In the genomic region with DNA sequence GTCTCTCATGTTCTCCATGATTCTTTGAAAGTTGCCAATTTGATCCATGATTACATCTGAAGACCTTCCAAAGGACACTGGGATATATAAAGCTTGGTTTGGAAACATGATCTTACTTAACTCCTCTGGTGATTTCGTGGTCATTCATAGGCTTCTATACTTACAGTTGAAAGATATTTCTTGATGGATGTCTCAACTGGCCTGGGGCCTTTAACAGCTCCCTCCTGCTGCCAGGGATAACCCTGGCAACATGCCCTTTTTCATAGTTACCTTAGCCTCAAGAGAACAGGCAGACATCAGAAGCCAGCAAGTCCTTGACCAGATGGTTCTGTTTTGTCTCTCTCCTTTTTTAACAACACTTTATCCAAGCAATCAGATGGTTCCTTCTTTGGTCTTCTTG, we compare ENCODE assay signal across 30 cellular contexts.
"Had no signal": no experiment of that assay in that cellular context is flagged by ENCODE, and none has a peak within 500 bp of the region (broad histone marks: within the 10 kb centered on the region; RNA-seq: fewer than 3 reads in every experiment).

No MANE protein-coding gene starts in this region.

- H3K4me3 Mint-ChIP-seq: activated CD4-positive, alpha-beta memory T cell treated with anti-CD3 and anti-CD28 coated beads for 36 hours; activated CD4-positive, alpha-beta T cell treated with anti-CD3 and anti-CD28 coated beads for 36 hours; activated CD4-positive, alpha-beta T cell treated with anti-CD3 and anti-CD28 coated beads, Interleukin-2, amount 10 ng/mL, durations not matched to agents 7 days and 5 days; activated naive CD4-positive, alpha-beta T cell treated with anti-CD3 and anti-CD28 coated beads for 36 hours; activated T-cell treated with anti-CD3 and anti-CD28 coated beads, Interleukin-2, amount 50 U/mL, for 4 hours; activated T-helper 1 cell treated with anti-CD3 and anti-CD28 coated beads, Interleukin-12 subunit alpha, Interleukin-12 subunit beta, Interleukin-2, Interleukin-4 antibody, amounts not matched to agents 30 ng/mL and 10 ng/mL and 1 ng/mL, durations not matched to agents 14 hours and 24 hours and 36 hours had no signal

- ATAC-seq: activated CD4-positive, alpha-beta T cell treated with anti-CD3 and anti-CD28 coated beads for 36 hours; activated CD4-positive, CD25-positive, alpha-beta regulatory T cell treated with anti-CD3 and anti-CD28 coated beads, Interleukin-2, amount 50 U/mL, for 24 hours; activated naive CD4-positive, alpha-beta T cell treated with anti-CD3 and anti-CD28 coated beads, Interleukin-2, amount 50 U/mL, for 72 hours; activated T-cell treated with anti-CD3 and anti-CD28 coated beads, Interleukin-2, amount 50 U/mL, for 4 hours; body of pancreas had no signal

- H3K4me2 ChIP-seq: PC-9 had no signal

- H3K4me3 ChIP-seq: adrenal gland, body of pancreas, PC-9 had no signal

- H3K4me1 ChIP-seq: adrenal gland, body of pancreas had no signal

- H3K4me1 Mint-ChIP-seq: activated CD4-positive, alpha-beta T cell treated with anti-CD3 and anti-CD28 coated beads for 36 hours; activated CD4-positive, alpha-beta T cell treated with anti-CD3 and anti-CD28 coated beads, Interleukin-2, amount 10 ng/mL, durations not matched to agents 7 days and 5 days had no signal

- H3K9me3 ChIP-seq: adrenal gland, body of pancreas had no signal

- H3K9me3 Mint-ChIP-seq: activated CD4-positive, alpha-beta memory T cell treated with anti-CD3 and anti-CD28 coated beads for 36 hours; activated CD4-positive, alpha-beta T cell treated with anti-CD3 and anti-CD28 coated beads, Interleukin-2, amount 10 ng/mL, durations not matched to agents 7 days and 5 days; activated naive CD4-positive, alpha-beta T cell treated with anti-CD3 and anti-CD28 coated beads for 36 hours; activated naive CD4-positive, alpha-beta T cell treated with anti-CD3 and anti-CD28 coated beads, Interleukin-2, amount 50 U/mL, for 72 hours; activated T-cell treated with anti-CD3 and anti-CD28 coated beads, Interleukin-2, amount 50 U/mL, for 4 hours; activated T-helper 1 cell treated with anti-CD3 and anti-CD28 coated beads, Interleukin-12 subunit alpha, Interleukin-12 subunit beta, Interleukin-2, Interleukin-4 antibody, amounts not matched to agents 30 ng/mL and 10 ng/mL and 1 ng/mL, durations not matched to agents 14 hours and 24 hours and 36 hours had no signal

- H3K36me3 Mint-ChIP-seq: activated CD4-positive, alpha-beta memory T cell treated with anti-CD3 and anti-CD28 coated beads for 36 hours; activated naive CD4-positive, alpha-beta T cell treated with anti-CD3 and anti-CD28 coated beads, Interleukin-2, amount 50 U/mL, for 72 hours had no signal

- H3K27ac Mint-ChIP-seq: activated CD4-positive, alpha-beta memory T cell treated with anti-CD3 and anti-CD28 coated beads for 36 hours; activated CD4-positive, alpha-beta T cell treated with anti-CD3 and anti-CD28 coated beads for 36 hours; activated CD4-positive, alpha-beta T cell treated with anti-CD3 and anti-CD28 coated beads, Interleukin-2, amount 10 ng/mL, durations not matched to agents 7 days and 5 days; activated naive CD4-positive, alpha-beta T cell treated with anti-CD3 and anti-CD28 coated beads for 36 hours; activated naive CD4-positive, alpha-beta T cell treated with anti-CD3 and anti-CD28 coated beads, Interleukin-2, amount 50 U/mL, for 72 hours; activated T-helper 1 cell treated with anti-CD3 and anti-CD28 coated beads, Interleukin-12 subunit alpha, Interleukin-12 subunit beta, Interleukin-2, Interleukin-4 antibody, amounts not matched to agents 30 ng/mL and 10 ng/mL and 1 ng/mL, durations not matched to agents 14 hours and 24 hours and 36 hours had no signal

- H3K27me3 ChIP-seq: adrenal gland, body of pancreas had no signal

- H2AFZ ChIP-seq: PC-9 had no signal

- DNase-seq: activated CD4-positive, alpha-beta memory T cell treated with anti-CD3 and anti-CD28 coated beads for 36 hours; activated CD4-positive, alpha-beta T cell treated with anti-CD3 and anti-CD28 coated beads for 36 hours; activated CD4-positive, alpha-beta T cell treated with anti-CD3 and anti-CD28 coated beads, Interleukin-2, amount 10 ng/mL, durations not matched to agents 7 days and 5 days; activated CD8-positive, alpha-beta memory T cell treated with anti-CD3 and anti-CD28 coated beads, Interleukin-2, amount 50 U/mL, for 4 hours; activated gamma-delta T cell treated with Interleukin-2 at 50 U/mL for 16 hours; activated naive CD4-positive, alpha-beta T cell treated with anti-CD3 and anti-CD28 coated beads for 36 hours; activated T-cell treated with anti-CD3 and anti-CD28 coated beads for 4 hours; activated T-cell treated with anti-CD3 and anti-CD28 coated beads, Interleukin-2, amount 50 U/mL, for 4 hours; adrenal gland; body of pancreas; caudate nucleus; cerebellar nuclear complex; Kasumi-1; KG1; NCI-H1092 treated with DMSO at 0.1 percent for 48 hours; NCI-H1417; NCI-H146; NCI-H187; NCI-H2029 treated with DMSO at 0.1 percent for 48 hours; NCI-H2107; NCI-H2171; PC-9; Right ventricle myocardium superior; SW 1271; T-helper 1 cell; T-helper 2 cell; T1000 had no signal

- H3K27me3 Mint-ChIP-seq: activated CD4-positive, alpha-beta memory T cell treated with anti-CD3 and anti-CD28 coated beads for 36 hours; activated CD4-positive, alpha-beta T cell treated with anti-CD3 and anti-CD28 coated beads for 36 hours; activated CD4-positive, alpha-beta T cell treated with anti-CD3 and anti-CD28 coated beads, Interleukin-2, amount 10 ng/mL, durations not matched to agents 7 days and 5 days had no signal

- H3K27ac ChIP-seq: adrenal gland, body of pancreas, PC-9 had no signal
